Comparison of ENCODE assay signal across 1 cellular context in the genomic region with DNA sequence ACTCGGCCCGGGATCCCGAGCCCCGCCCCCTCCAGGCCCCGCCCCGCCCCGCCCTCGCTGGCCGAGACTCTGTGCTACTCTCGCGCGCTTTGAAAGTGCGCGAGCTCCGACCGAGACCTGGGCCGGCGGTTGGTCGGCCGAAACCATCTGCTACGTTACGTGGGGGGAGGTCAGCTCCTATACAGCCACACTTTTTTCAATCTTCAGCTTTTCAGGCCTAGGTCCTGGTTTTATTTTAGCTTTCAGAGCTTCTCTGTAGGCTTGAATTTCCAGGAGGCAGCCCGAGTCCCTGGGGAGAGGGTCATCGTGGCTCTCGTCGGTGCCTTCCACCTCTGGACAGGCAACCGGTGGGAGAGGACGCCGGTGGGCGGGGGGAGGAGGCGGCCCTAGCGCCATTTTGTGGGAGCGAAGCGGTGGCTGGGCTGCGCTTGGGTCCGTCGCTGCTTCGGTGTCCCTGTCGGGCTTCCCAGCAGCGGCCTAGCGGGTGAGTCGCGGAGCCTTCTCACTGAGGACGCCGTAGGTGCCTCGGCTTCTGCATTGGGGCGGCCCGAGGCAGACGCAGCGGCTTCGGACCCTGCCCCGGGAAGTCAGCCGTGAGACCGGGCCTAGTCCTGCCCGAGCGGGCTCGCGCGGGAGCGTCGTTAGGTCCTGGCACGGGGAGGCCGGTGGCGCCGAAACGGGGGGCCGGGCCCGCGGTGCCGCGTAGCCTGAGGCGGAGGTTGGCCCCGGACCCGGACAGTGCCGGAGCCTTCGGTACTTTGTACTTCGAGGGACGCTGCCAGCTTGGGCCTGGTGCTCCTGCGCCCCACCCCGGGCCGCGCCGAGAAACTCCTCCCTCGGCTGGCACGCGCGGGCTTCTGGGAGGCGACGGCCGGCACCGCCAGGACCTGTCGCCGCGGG.
TF ChIP-seq lines count a peak whose summit lies in the region.

A gene (plus strand): TSS at position 395 of the 900 bp plus-strand sequence. CDS start 1,074 bp downstream, outside the sequence.

TF ChIP-seq in HepG2, 621 proteins besides CTCF, POLR2A, EP300 and RAD21 (continued from another document and continues in another):
- TF ChIP-seq, protein P1, sequence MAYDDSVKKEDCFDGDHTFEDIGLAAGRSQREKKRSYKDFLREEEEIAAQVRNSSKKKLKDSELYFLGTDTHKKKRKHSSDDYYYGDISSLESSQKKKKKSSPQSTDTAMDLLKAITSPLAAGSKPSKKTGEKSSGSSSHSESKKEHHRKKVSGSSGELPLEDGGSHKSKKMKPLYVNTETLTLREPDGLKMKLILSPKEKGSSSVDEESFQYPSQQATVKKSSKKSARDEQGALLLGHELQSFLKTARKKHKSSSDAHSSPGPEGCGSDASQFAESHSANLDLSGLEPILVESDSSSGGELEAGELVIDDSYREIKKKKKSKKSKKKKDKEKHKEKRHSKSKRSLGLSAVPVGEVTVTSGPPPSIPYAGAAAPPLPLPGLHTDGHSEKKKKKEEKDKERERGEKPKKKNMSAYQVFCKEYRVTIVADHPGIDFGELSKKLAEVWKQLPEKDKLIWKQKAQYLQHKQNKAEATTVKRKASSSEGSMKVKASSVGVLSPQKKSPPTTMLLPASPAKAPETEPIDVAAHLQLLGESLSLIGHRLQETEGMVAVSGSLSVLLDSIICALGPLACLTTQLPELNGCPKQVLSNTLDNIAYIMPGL (CRISPR knock-in tag; IDR thresholded peaks at IDR 0.05; ENCODE audit: borderline replicate concordance in 1 of 2, low read depth in 1 of 2): peak; percentile 92
- TF ChIP-seq, protein P2, sequence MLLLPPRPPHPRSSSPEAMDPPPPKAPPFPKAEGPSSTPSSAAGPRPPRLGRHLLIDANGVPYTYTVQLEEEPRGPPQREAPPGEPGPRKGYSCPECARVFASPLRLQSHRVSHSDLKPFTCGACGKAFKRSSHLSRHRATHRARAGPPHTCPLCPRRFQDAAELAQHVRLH (CRISPR knock-in tag; IDR thresholded peaks at IDR 0.05; ENCODE audit: borderline replicate concordance, low read depth): peak; percentile 86
- TF ChIP-seq ATAD3A (CRISPR knock-in tag; IDR thresholded peaks at IDR 0.05) (no peak), ZNF720 (CRISPR knock-in tag; IDR thresholded peaks at IDR 0.05) (no peak), MAFG (CRISPR knock-in tag; IDR thresholded peaks at IDR 0.05) (no peak), MATR3 (CRISPR knock-in tag; IDR thresholded peaks at IDR 0.05) (no peak), ZNF564 (CRISPR knock-in tag; IDR thresholded peaks at IDR 0.05) (peak; percentile 74; the same call in 1 of the 2 replicates), ZNF136 (CRISPR knock-in tag; IDR thresholded peaks at IDR 0.05; ENCODE audit: low read depth) (no peak), ZNF20 (CRISPR knock-in tag; IDR thresholded peaks at IDR 0.05) (peak; percentile 45; the same call in 1 of the 2 replicates), ZNF333 (CRISPR knock-in tag; IDR thresholded peaks at IDR 0.05; ENCODE audit: borderline replicate concordance) (peak; percentile 98), ZFAT (CRISPR knock-in tag; conservative IDR thresholded peaks at IDR 0.05) (peak; percentile 64; the same call in 1 of the 2 replicates), DPF2 (CRISPR knock-in tag; IDR thresholded peaks at IDR 0.05; ENCODE audit: borderline replicate concordance, low read depth) (no peak), REXO4 (CRISPR knock-in tag; IDR thresholded peaks at IDR 0.05; ENCODE audit: borderline replicate concordance) (peak; percentile 84; the same call in 1 of the 2 replicates), NCOR1 (IDR thresholded peaks at IDR 0.05; ENCODE audit: borderline replicate concordance, low read length) (0 out of 2 replicates have a peak, but pooled peaks have one; percentile 16), ISX (CRISPR knock-in tag; conservative IDR thresholded peaks at IDR 0.05) (peak; percentile 44; the same call in 1 of the 2 replicates), ZNF225 (CRISPR knock-in tag; IDR thresholded peaks at IDR 0.05) (peak; percentile 98; the same call in 1 of the 2 replicates), ZNF383 (CRISPR knock-in tag; IDR thresholded peaks at IDR 0.05; ENCODE audit: borderline replicate concordance) (0 out of 2 replicates have a peak, but pooled peaks have one; percentile 58), FOXK2 (IDR thresholded peaks at IDR 0.05) (peak; percentile 99), SALL2 (CRISPR knock-in tag; IDR thresholded peaks at IDR 0.05) (peak; percentile 90; the same call in 1 of the 2 replicates), ADNP (CRISPR knock-in tag; IDR thresholded peaks at IDR 0.05) (no peak), ZFP90 (CRISPR knock-in tag; IDR thresholded peaks at IDR 0.05; ENCODE audit: borderline replicate concordance) (peak; percentile 86; the same call in 1 of the 2 replicates), ZNF616 (CRISPR knock-in tag; IDR thresholded peaks at IDR 0.05; ENCODE audit: low read depth) (peak; percentile 22; the same call in 1 of the 2 replicates), MAFF (IDR thresholded peaks at IDR 0.05; ENCODE audit: low read depth, low read length) (peak; percentile 11; the same call in 1 of the 2 replicates), MEF2D (CRISPR knock-in tag; IDR thresholded peaks at IDR 0.05) (no peak), U2AF1 (optimal IDR thresholded peaks at IDR 0.05; ENCODE audit: low read depth, low read length) (no peak), ZNF430 (CRISPR knock-in tag; IDR thresholded peaks at IDR 0.05) (0 out of 2 replicates have a peak, but pooled peaks have one; percentile 51), SP4 (CRISPR knock-in tag; IDR thresholded peaks at IDR 0.05) (peak; percentile 82), SAFB2 (CRISPR knock-in tag; IDR thresholded peaks at IDR 0.05; ENCODE audit: borderline replicate concordance, low read depth) (peak; percentile 81; the same call in 1 of the 2 replicates), NCOA5 (CRISPR knock-in tag; IDR thresholded peaks at IDR 0.05) (no peak), RFXAP (CRISPR knock-in tag; IDR thresholded peaks at IDR 0.05; ENCODE audit: borderline replicate concordance) (peak; percentile 66), DR1 (CRISPR knock-in tag; IDR thresholded peaks at IDR 0.05) (peak; percentile 89), RBAK (CRISPR knock-in tag; IDR thresholded peaks at IDR 0.05) (no peak), ZNF629 (CRISPR knock-in tag; conservative IDR thresholded peaks at IDR 0.05) (no peak; the same call in 1 of the 2 replicates), ZNF382 (CRISPR knock-in tag; IDR thresholded peaks at IDR 0.05; ENCODE audit: borderline replicate concordance) (no peak; the same call in 1 of the 2 replicates), GATA4 (IDR thresholded peaks at IDR 0.05; ENCODE audit: borderline replicate concordance, low read depth) (no peak), MYNN (CRISPR knock-in tag; IDR thresholded peaks at IDR 0.05; ENCODE audit: low read depth) (no peak), ZNF775 (CRISPR knock-in tag; IDR thresholded peaks at IDR 0.05; ENCODE audit: borderline replicate concordance) (peak; percentile 31; the same call in 1 of the 2 replicates), ZFP1 (CRISPR knock-in tag; IDR thresholded peaks at IDR 0.05) (peak; percentile 26; the same call in 1 of the 2 replicates), ZNF614 (CRISPR knock-in tag; IDR thresholded peaks at IDR 0.05; ENCODE audit: borderline replicate concordance) (no peak), ATM (IDR thresholded peaks at IDR 0.05; ENCODE audit: borderline replicate concordance) (no peak)
- TF ChIP-seq, protein P3, sequence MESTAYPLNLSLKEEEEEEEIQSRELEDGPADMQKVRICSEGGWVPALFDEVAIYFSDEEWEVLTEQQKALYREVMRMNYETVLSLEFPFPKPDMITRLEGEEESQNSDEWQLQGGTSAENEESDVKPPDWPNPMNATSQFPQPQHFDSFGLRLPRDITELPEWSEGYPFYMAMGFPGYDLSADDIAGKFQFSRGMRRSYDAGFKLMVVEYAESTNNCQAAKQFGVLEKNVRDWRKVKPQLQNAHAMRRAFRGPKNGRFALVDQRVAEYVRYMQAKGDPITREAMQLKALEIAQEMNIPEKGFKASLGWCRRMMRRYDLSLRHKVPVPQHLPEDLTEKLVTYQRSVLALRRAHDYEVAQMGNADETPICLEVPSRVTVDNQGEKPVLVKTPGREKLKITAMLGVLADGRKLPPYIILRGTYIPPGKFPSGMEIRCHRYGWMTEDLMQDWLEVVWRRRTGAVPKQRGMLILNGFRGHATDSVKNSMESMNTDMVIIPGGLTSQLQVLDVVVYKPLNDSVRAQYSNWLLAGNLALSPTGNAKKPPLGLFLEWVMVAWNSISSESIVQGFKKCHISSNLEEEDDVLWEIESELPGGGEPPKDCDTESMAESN (CRISPR knock-in tag; conservative IDR thresholded peaks at IDR 0.05): peak; percentile 85
- TF ChIP-seq, protein P4, sequence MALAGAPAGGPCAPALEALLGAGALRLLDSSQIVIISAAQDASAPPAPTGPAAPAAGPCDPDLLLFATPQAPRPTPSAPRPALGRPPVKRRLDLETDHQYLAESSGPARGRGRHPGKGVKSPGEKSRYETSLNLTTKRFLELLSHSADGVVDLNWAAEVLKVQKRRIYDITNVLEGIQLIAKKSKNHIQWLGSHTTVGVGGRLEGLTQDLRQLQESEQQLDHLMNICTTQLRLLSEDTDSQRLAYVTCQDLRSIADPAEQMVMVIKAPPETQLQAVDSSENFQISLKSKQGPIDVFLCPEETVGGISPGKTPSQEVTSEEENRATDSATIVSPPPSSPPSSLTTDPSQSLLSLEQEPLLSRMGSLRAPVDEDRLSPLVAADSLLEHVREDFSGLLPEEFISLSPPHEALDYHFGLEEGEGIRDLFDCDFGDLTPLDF (CRISPR knock-in tag; IDR thresholded peaks at IDR 0.05): 0 out of 2 replicates have a peak, but pooled peaks have one; percentile 63
- TF ChIP-seq, protein P5, sequence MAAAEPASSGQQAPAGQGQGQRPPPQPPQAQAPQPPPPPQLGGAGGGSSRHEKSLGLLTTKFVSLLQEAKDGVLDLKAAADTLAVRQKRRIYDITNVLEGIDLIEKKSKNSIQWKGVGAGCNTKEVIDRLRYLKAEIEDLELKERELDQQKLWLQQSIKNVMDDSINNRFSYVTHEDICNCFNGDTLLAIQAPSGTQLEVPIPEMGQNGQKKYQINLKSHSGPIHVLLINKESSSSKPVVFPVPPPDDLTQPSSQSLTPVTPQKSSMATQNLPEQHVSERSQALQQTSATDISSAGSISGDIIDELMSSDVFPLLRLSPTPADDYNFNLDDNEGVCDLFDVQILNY (CRISPR knock-in tag; conservative IDR thresholded peaks at IDR 0.05): no peak; the same call in 1 of the 2 replicates
- TF ChIP-seq, protein P6, sequence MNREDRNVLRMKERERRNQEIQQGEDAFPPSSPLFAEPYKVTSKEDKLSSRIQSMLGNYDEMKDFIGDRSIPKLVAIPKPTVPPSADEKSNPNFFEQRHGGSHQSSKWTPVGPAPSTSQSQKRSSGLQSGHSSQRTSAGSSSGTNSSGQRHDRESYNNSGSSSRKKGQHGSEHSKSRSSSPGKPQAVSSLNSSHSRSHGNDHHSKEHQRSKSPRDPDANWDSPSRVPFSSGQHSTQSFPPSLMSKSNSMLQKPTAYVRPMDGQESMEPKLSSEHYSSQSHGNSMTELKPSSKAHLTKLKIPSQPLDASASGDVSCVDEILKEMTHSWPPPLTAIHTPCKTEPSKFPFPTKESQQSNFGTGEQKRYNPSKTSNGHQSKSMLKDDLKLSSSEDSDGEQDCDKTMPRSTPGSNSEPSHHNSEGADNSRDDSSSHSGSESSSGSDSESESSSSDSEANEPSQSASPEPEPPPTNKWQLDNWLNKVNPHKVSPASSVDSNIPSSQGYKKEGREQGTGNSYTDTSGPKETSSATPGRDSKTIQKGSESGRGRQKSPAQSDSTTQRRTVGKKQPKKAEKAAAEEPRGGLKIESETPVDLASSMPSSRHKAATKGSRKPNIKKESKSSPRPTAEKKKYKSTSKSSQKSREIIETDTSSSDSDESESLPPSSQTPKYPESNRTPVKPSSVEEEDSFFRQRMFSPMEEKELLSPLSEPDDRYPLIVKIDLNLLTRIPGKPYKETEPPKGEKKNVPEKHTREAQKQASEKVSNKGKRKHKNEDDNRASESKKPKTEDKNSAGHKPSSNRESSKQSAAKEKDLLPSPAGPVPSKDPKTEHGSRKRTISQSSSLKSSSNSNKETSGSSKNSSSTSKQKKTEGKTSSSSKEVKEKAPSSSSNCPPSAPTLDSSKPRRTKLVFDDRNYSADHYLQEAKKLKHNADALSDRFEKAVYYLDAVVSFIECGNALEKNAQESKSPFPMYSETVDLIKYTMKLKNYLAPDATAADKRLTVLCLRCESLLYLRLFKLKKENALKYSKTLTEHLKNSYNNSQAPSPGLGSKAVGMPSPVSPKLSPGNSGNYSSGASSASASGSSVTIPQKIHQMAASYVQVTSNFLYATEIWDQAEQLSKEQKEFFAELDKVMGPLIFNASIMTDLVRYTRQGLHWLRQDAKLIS (CRISPR knock-in tag; IDR thresholded peaks at IDR 0.05): no peak
- TF ChIP-seq, protein P7, sequence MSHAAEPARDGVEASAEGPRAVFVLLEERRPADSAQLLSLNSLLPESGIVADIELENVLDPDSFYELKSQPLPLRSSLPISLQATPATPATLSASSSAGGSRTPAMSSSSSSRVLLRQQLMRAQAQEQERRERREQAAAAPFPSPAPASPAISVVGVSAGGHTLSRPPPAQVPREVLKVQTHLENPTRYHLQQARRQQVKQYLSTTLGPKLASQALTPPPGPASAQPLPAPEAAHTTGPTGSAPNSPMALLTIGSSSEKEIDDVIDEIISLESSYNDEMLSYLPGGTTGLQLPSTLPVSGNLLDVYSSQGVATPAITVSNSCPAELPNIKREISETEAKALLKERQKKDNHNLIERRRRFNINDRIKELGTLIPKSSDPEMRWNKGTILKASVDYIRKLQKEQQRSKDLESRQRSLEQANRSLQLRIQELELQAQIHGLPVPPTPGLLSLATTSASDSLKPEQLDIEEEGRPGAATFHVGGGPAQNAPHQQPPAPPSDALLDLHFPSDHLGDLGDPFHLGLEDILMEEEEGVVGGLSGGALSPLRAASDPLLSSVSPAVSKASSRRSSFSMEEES (CRISPR knock-in tag; IDR thresholded peaks at IDR 0.05): peak; percentile 50; the same call in 1 of the 2 replicates
- TF ChIP-seq, protein P8, sequence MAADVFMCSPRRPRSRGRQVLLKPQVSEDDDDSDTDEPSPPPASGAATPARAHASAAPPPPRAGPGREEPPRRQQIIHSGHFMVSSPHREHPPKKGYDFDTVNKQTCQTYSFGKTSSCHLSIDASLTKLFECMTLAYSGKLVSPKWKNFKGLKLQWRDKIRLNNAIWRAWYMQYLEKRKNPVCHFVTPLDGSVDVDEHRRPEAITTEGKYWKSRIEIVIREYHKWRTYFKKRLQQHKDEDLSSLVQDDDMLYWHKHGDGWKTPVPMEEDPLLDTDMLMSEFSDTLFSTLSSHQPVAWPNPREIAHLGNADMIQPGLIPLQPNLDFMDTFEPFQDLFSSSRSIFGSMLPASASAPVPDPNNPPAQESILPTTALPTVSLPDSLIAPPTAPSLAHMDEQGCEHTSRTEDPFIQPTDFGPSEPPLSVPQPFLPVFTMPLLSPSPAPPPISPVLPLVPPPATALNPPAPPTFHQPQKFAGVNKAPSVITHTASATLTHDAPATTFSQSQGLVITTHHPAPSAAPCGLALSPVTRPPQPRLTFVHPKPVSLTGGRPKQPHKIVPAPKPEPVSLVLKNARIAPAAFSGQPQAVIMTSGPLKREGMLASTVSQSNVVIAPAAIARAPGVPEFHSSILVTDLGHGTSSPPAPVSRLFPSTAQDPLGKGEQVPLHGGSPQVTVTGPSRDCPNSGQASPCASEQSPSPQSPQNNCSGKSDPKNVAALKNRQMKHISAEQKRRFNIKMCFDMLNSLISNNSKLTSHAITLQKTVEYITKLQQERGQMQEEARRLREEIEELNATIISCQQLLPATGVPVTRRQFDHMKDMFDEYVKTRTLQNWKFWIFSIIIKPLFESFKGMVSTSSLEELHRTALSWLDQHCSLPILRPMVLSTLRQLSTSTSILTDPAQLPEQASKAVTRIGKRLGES (CRISPR knock-in tag; IDR thresholded peaks at IDR 0.05; ENCODE audit: borderline replicate concordance): 0 out of 2 replicates have a peak, but pooled peaks have one; percentile 45
